13 cellular contexts compared by ENCODE assay signal in the genomic region with DNA sequence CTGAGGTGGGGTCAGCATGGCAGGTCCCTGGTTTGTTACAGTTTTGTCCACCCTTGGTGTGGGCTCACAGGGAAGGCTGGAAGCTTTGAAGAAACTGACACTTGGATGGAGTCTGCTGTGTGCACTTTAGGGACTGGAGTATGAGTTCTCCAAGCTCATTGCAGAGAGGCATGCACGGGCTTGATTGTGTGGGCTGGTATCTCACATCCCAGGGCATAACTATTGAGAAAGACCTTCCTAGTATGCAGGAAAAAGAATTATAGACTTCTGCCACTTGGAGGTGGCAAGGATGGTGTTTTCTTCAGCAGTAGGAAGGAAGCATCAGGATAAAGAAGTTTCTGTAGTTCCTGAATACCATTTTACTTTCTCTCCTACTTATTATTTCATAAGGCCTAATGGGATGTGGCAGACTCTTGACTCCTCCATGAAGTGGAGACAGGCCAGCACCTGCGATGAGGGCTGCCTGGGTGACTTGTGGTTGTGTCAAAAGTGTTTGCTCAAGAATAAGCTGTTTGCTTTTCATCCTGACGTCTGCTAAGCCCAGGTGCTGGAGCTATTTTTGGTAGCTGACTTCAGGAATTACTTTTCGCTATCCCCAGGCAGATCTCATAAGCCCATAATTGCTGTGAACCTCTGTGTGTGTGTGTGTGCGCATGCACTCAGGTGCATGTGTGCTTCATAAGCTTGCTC.
DNase-seq lines count a peak whose midpoint lies in the region; ATAC-seq and TF ChIP-seq lines count a peak whose summit lies in the region.
"Had no signal": no experiment of that assay in that cellular context is flagged by ENCODE, and none has a peak within 500 bp of the region (broad histone marks: within the 10 kb centered on the region; RNA-seq: fewer than 3 reads in every experiment).

No MANE protein-coding gene starts in this region.

- H3K79me2 ChIP-seq in DND-41 (ENCODE audit: insufficient read depth, low read length), result no peaks in the 10 kb centered on the region

- TF ChIP-seq CTCF in DND-41 (IDR thresholded peaks at IDR 0.05; ENCODE audit: borderline replicate concordance, extremely low read depth, low read length, poor library complexity, severe bottlenecking), result no peak
- no peak for TF ChIP-seq CTCF in mucosa of descending colon (IDR thresholded peaks at IDR 0.05)
- no peak for TF ChIP-seq CTCF in BE2C (IDR thresholded peaks at IDR 0.05; ENCODE audit: low read depth, low read length)

- 0 out of 2 replicates have a peak overlapping the region, but pooled peaks have one; percentile 17 for H3K27ac ChIP-seq in DND-41 (ENCODE audit: low read length)

- no peaks in the 10 kb centered on the region for H3K9me3 ChIP-seq in DND-41 (ENCODE audit: insufficient read depth, low read length, severe bottlenecking)
- H3K9me3 ChIP-seq in mucosa of descending colon, result no peaks in the 10 kb centered on the region
- H3K9me3 ChIP-seq in BE2C, result no peaks in the 10 kb centered on the region

- DNase-seq in DND-41, result peak; percentile 13
- peak; percentile 93 for DNase-seq in NCI-H2107 (lab: John Stamatoyannopoulos, UW)
- DNase-seq in SHP77 (lab: John Stamatoyannopoulos, UW), result peak; percentile 98
- peak in 1 of 3 donors; percentile 14 for DNase-seq in mucosa of descending colon
- DNase-seq in BE2C, result no peak
- DNase-seq in H7, result no peak
- DNase-seq in activated CD8-positive, alpha-beta memory T cell treated with anti-CD3 and anti-CD28 coated beads, Interleukin-2, amount 50 U/mL, for 4 hours, result no peak
- DNase-seq in GM19240 (ENCODE audit: insufficient read length, low spot score), result no peak
- DNase-seq: activated CD4-positive, alpha-beta T cell treated with anti-CD3 and anti-CD28 coated beads, Interleukin-2, amount 10 ng/mL, durations not matched to agents 7 days and 5 days; activated gamma-delta T cell; CD4-positive, CD25-positive, alpha-beta regulatory T cell; central memory CD4-positive, alpha-beta T cell; stimulated activated CD4-positive, alpha-beta T cell treated with anti-CD3 and anti-CD28 coated beads, Interleukin-4, amount 100 ng/mL, for 1 hour had no signal

- H3K9ac ChIP-seq in DND-41 (ENCODE audit: low read depth, low read length), result no peak overlapping the region

- ATAC-seq in DND-41 (ENCODE audit: insufficient read depth, low read depth), result peak; percentile 59; the same call in 2 of the 3 replicates
- ATAC-seq in mucosa of descending colon, result peak; percentile 58

- no peaks in the 10 kb centered on the region for H4K20me1 ChIP-seq in DND-41 (ENCODE audit: insufficient read depth, low read length)

- H3K36me3 ChIP-seq in DND-41 (ENCODE audit: insufficient read depth, low read length) (no peaks in the 10 kb centered on the region), mucosa of descending colon (ENCODE audit: low read depth) (no peaks in the 10 kb centered on the region), BE2C (no peaks in the 10 kb centered on the region), H7 (replicated peaks; ENCODE audit: control insufficient read depth, insufficient read depth, low read length) (no peaks in the 10 kb centered on the region)

- H3K4me3 ChIP-seq in DND-41 (ENCODE audit: low read depth in 1 of 2, low read length in 2 of 2), result no peak overlapping the region
- no peak overlapping the region for H3K4me3 ChIP-seq in mucosa of descending colon
- H3K4me3 ChIP-seq in BE2C (ENCODE audit: low read depth, low read length), result no peak overlapping the region
- H3K4me3 ChIP-seq in H7 (ENCODE audit: insufficient read depth, low read depth, low read length), result no peak overlapping the region

- no peak overlapping the region for H2AFZ ChIP-seq in DND-41 (ENCODE audit: low read depth, low read length)

- H3K4me1 ChIP-seq in DND-41 (ENCODE audit: insufficient read depth, low read length) (no peaks in the 10 kb centered on the region), mucosa of descending colon (ENCODE audit: low read depth) (no peaks in the 10 kb centered on the region), BE2C (no peaks in the 10 kb centered on the region)

- H3K27me3 ChIP-seq in DND-41 (ENCODE audit: insufficient read depth, low read length, poor library complexity), result no peaks in the 10 kb centered on the region
- H3K27me3 ChIP-seq in BE2C, result no peaks in the 10 kb centered on the region
- H3K27me3 ChIP-seq in H7 (ENCODE audit: control insufficient read depth, insufficient read depth, low read length), result no peaks in the 10 kb centered on the region

- intact Hi-C loops in mucosa of descending colon (cut with DNase I, micrococcal nuclease), result loop anchor here in 1 of 2 donors (10.0 kb wide), 1 partner anchor 629 kb away; no protein-coding TSS in a partner anchor

- H3K4me2 ChIP-seq in DND-41 (ENCODE audit: insufficient read depth, low read length), result no peak overlapping the region

Comparison
In these comparisons a context has a peak if more than half of its experiments do, and no peak if none do; other contexts are left out.
1. DNase-seq: peak in DND-41 (single experiment), NCI-H2107 (single experiment) and SHP77 (2 of 2); none in BE2C (single experiment), H7 (single experiment), activated CD8-positive, alpha-beta memory T cell treated with anti-CD3 and anti-CD28 coated beads, Interleukin-2, amount 50 U/mL, for 4 hours (single experiment) and GM19240 (single experiment).